ENCODE assay signal across 22 cellular contexts in genomic region chr10:31154996-31155395, GRCh38.
DNase-seq lines count a peak whose midpoint lies in the region; ATAC-seq and TF ChIP-seq lines count a peak whose summit lies in the region.
"Had no signal": no experiment of that assay in that cellular context is flagged by ENCODE, and none has a peak within 500 bp of the region (broad histone marks: within the 10 kb centered on the region; RNA-seq: fewer than 3 reads in every experiment).

No MANE protein-coding gene starts in this region.

- TF ChIP-seq POLR2A in IMR-90 (IDR thresholded peaks at IDR 0.05; ENCODE audit: low read depth, low read length): no peak

- BruUV-seq in IMR-90 (replicated peaks; lab: Mats Ljungman, UMichigan): no TSS peak

- H3K4me3 ChIP-seq in IMR-90 (ENCODE audit: insufficient read depth, low read depth, low read length) (no peak overlapping the region), hepatocyte (no peak overlapping the region)
- H3K4me3 ChIP-seq: A549; BLaER1 treated with 17β-estradiol and CSF1 and Interleukin-3, amounts not matched to agents 10 nM and 100 nM; GM23248 had no signal

- no peak overlapping the region for H3K14ac ChIP-seq in IMR-90 (replicated peaks; ENCODE audit: low read depth, low read length)

- H3K4me2 ChIP-seq in IMR-90 (ENCODE audit: low read depth, low read length): no peak overlapping the region
- H3K4me2 ChIP-seq in hepatocyte: no peak overlapping the region
- H3K4me2 ChIP-seq: A549; BLaER1 treated with 17β-estradiol and CSF1 and Interleukin-3, amounts not matched to agents 10 nM and 100 nM had no signal

- dilution Hi-C loops in IMR-90 (cut with HindIII; ENCODE audit: low sequenced_read_pairs, unreplicated experiment): no loop called here

- peak; percentile 48 for ATAC-seq in CD4-positive, alpha-beta T cell (ENCODE audit: poor library complexity)
- ATAC-seq in IMR-90 (ENCODE audit: low read depth): no peak
- no peak for ATAC-seq in GM18867 (IDR thresholded peaks at IDR 0.05; ENCODE audit: unreplicated experiment)
- ATAC-seq: A549 had no signal

- no peak overlapping the region for H4K5ac ChIP-seq in IMR-90 (ENCODE audit: low read depth, low read length)

- H3K4me1 Mint-ChIP-seq in CD4-positive, alpha-beta T cell (ENCODE audit: low read depth): peaks cover 18% of the 10 kb centered on the region
- H3K4me1 Mint-ChIP-seq: CD14-positive monocyte; CD4-positive, alpha-beta memory T cell had no signal

- WGBS in IMR-90 (ENCODE audit: extremely low coverage in 2 of 2, insufficient read length in 1 of 2), 2 experiments: no CpG with 5 or more reads among the region's 3 CpGs
- 54% methylated on average over 3 of the region's 3 CpGs for WGBS in hepatocyte (ENCODE audit: low lambda C conversion rate, missing lambda C conversion rate)

- H3K9me3 ChIP-seq in CD4-positive, alpha-beta T cell (ENCODE audit: control insufficient read depth, low read length): no peaks in the 10 kb centered on the region
- H3K9me3 ChIP-seq in IMR-90 (ENCODE audit: control insufficient read depth, insufficient read depth, low read length): no peaks in the 10 kb centered on the region
- H3K9me3 ChIP-seq in hepatocyte (ENCODE audit: low read depth): no peaks in the 10 kb centered on the region
- H3K9me3 ChIP-seq: BE2C; BLaER1 treated with 17β-estradiol and CSF1 and Interleukin-3, amounts not matched to agents 10 nM and 100 nM had no signal

- H3K27me3 Mint-ChIP-seq in CD4-positive, alpha-beta T cell: no peaks in the 10 kb centered on the region
- H3K27me3 Mint-ChIP-seq: CD4-positive, alpha-beta memory T cell had no signal

- H3K9me3 Mint-ChIP-seq in CD4-positive, alpha-beta T cell: peaks cover 2% of the 10 kb centered on the region
- H3K9me3 Mint-ChIP-seq: CD4-positive, alpha-beta memory T cell had no signal

- POLR2A ChIA-PET in CD4-positive, alpha-beta T cell (lab: Charles Lee): interaction anchor here (0.9 kb wide), 1 partner anchor 10 kb away, joined by 3 read pairs; no protein-coding TSS in a partner anchor
- POLR2A ChIA-PET in IMR-90 (lab: Charles Lee; ENCODE audit: unreplicated experiment): no interaction called here

- H4K20me1 ChIP-seq in IMR-90 (ENCODE audit: insufficient read depth, low read length) (no peaks in the 10 kb centered on the region), hepatocyte (ENCODE audit: insufficient read depth, poor library complexity, severe bottlenecking) (no peaks in the 10 kb centered on the region)
- H4K20me1 ChIP-seq: BLaER1 treated with 17β-estradiol and CSF1 and Interleukin-3, amounts not matched to agents 10 nM and 100 nM had no signal

- peaks cover 7% of the 10 kb centered on the region for H3K4me1 ChIP-seq in IMR-90 (ENCODE audit: control insufficient read depth, insufficient read depth, low read length)
- no peaks in the 10 kb centered on the region for H3K4me1 ChIP-seq in hepatocyte (ENCODE audit: insufficient read depth)

- H3K27ac Mint-ChIP-seq in CD4-positive, alpha-beta T cell: no peak overlapping the region
- H3K27ac Mint-ChIP-seq: CD14-positive monocyte; CD4-positive, alpha-beta memory T cell had no signal

- DNase-seq in NCI-H2029 (lab: John Stamatoyannopoulos, UW) (peak; percentile 8), NCI-H2029 treated with DMSO at 0.1 percent for 48 hours (lab: John Stamatoyannopoulos, UW) (no peak), IMR-90 (no peak), hepatocyte (ENCODE audit: low spot score) (no peak), DMS53 (lab: John Stamatoyannopoulos, UW) (no peak)
- DNase-seq in CD4-positive, alpha-beta T cell: no peak
- DNase-seq in activated CD4-positive, CD25-positive, alpha-beta regulatory T cell (lab: John Stamatoyannopoulos, UW): no peak
- DNase-seq: 8988T; ACHN; AML-193; BE2C; Calu3; CD4-positive, alpha-beta memory T cell; COR-L47; DMS79 treated with DMSO at 0.1 percent for 48 hours; GM23248; H7; HCEC 1CT had no signal

- no peak overlapping the region for H2AK5ac ChIP-seq in IMR-90 (ENCODE audit: low read depth, low read length)

- no peak overlapping the region for H2BK20ac ChIP-seq in IMR-90 (ENCODE audit: low read depth, low read length)

- H3K36me3 ChIP-seq in IMR-90 (ENCODE audit: control insufficient read depth, insufficient read depth, low read length) (no peaks in the 10 kb centered on the region), hepatocyte (replicated peaks; ENCODE audit: insufficient read depth, low read depth) (no peaks in the 10 kb centered on the region)
- H3K36me3 ChIP-seq: BE2C; BLaER1 treated with 17β-estradiol and CSF1 and Interleukin-3, amounts not matched to agents 10 nM and 100 nM had no signal

- H4K91ac ChIP-seq in IMR-90 (ENCODE audit: insufficient read depth, low read depth, low read length): no peak overlapping the region

- no peak overlapping the region for H3K27ac ChIP-seq in CD4-positive, alpha-beta T cell (ENCODE audit: low read depth, low read length)
- H3K27ac ChIP-seq in IMR-90 (ENCODE audit: insufficient read depth, low read length) (no peak overlapping the region), hepatocyte (peak overlapping the region; percentile 63)
- H3K27ac ChIP-seq: A549; BLaER1 treated with 17β-estradiol and CSF1 and Interleukin-3, amounts not matched to agents 10 nM and 100 nM; GM23248 had no signal

- H3K27me3 ChIP-seq in CD4-positive, alpha-beta T cell (ENCODE audit: control insufficient read depth, insufficient read depth, low read length): no peaks in the 10 kb centered on the region
- H3K27me3 ChIP-seq in IMR-90 (ENCODE audit: control insufficient read depth, insufficient read depth, low read length) (no peaks in the 10 kb centered on the region), hepatocyte (no peaks in the 10 kb centered on the region)
- H3K27me3 ChIP-seq: BE2C; BLaER1 treated with 17β-estradiol and CSF1 and Interleukin-3, amounts not matched to agents 10 nM and 100 nM had no signal

- H2AFZ ChIP-seq in IMR-90 (replicated peaks; ENCODE audit: low read length, poor library complexity): no peak overlapping the region
- H2AFZ ChIP-seq in hepatocyte: no peak overlapping the region
- H2AFZ ChIP-seq: GM23248 had no signal

- no peak overlapping the region for H2AK9ac ChIP-seq in IMR-90 (replicated peaks; ENCODE audit: low read depth, low read length, poor library complexity)

- CTCF ChIA-PET in CD4-positive, alpha-beta T cell (lab: Charles Lee): no interaction called here
- CTCF ChIA-PET in IMR-90 (lab: Yijun Ruan, JAX): no interaction called here

- in situ Hi-C loops in IMR-90 (cut with MboI; ENCODE audit: low sequenced_read_pairs): no loop called here

- no peak overlapping the region for H3K23ac ChIP-seq in IMR-90 (ENCODE audit: low read depth, low read length)

- no peak overlapping the region for H3K4me3 Mint-ChIP-seq in CD4-positive, alpha-beta T cell
- H3K4me3 Mint-ChIP-seq: CD14-positive monocyte; CD4-positive, alpha-beta memory T cell had no signal

- no peak for TF ChIP-seq CTCF in CD4-positive, alpha-beta T cell (IDR thresholded peaks at IDR 0.05)
- no peak for TF ChIP-seq CTCF in IMR-90 (conservative IDR thresholded peaks at IDR 0.05; ENCODE audit: low read depth, low read length)
- TF ChIP-seq CTCF in hepatocyte (IDR thresholded peaks at IDR 0.05; ENCODE audit: poor library complexity): no peak

- H2BK15ac ChIP-seq in IMR-90 (ENCODE audit: low read depth, low read length): no peak overlapping the region

- H3K18ac ChIP-seq in IMR-90 (ENCODE audit: low read depth, low read length): no peak overlapping the region

- H3K36me3 Mint-ChIP-seq in CD4-positive, alpha-beta T cell (ENCODE audit: low read depth): no peaks in the 10 kb centered on the region
- H3K36me3 Mint-ChIP-seq: CD14-positive monocyte; CD4-positive, alpha-beta memory T cell had no signal

- no peak overlapping the region for H2BK5ac ChIP-seq in IMR-90 (ENCODE audit: low read depth, low read length, poor library complexity, severe bottlenecking)

- no peak overlapping the region for H3K4ac ChIP-seq in IMR-90 (ENCODE audit: low read depth, low read length)

- no peak for TF ChIP-seq RAD21 in IMR-90 (IDR thresholded peaks at IDR 0.05; ENCODE audit: low read length)

- H3K79me1 ChIP-seq in IMR-90 (ENCODE audit: low read depth in 1 of 2, low read length in 2 of 2): no peaks in the 10 kb centered on the region; a peak in 1 of 4 replicates

- H3K56ac ChIP-seq in IMR-90 (ENCODE audit: extremely low read depth, insufficient read depth, low read length): no peak overlapping the region

- H3K9me1 ChIP-seq in IMR-90 (ENCODE audit: insufficient read depth, low read length): peaks cover 6% of the 10 kb centered on the region; the same call in 1 of the 2 replicates

- no peak overlapping the region for H3K9ac ChIP-seq in IMR-90 (ENCODE audit: low read depth, low read length)
- H3K9ac ChIP-seq: BLaER1 treated with 17β-estradiol and CSF1 and Interleukin-3, amounts not matched to agents 10 nM and 100 nM; GM23248 had no signal

- no peaks in the 10 kb centered on the region for H3K79me2 ChIP-seq in hepatocyte

- no peaks in the 10 kb centered on the region for H3K9me2 ChIP-seq in hepatocyte (replicated peaks; ENCODE audit: insufficient read depth)

- H2BK120ac ChIP-seq in IMR-90 (ENCODE audit: low read depth, low read length): peak overlapping the region; percentile 36; the same call in 1 of the 2 replicates

- no peak overlapping the region for H4K8ac ChIP-seq in IMR-90 (ENCODE audit: low read depth in 2 of 2, low read length in 2 of 2)

- intact Hi-C loops in CD4-positive, alpha-beta T cell (cut with DNase I, micrococcal nuclease): no loop called here
- intact Hi-C loops in IMR-90 (cut with micrococcal nuclease): no loop called here

TF ChIP-seq in IMR-90, 13 proteins besides CTCF, POLR2A, EP300 and RAD21 (continues in another document):
- TF ChIP-seq RFX5 (IDR thresholded peaks at IDR 0.05; ENCODE audit: low read depth, low read length) (no peak), CHD1 (IDR thresholded peaks at IDR 0.05; ENCODE audit: low read depth, low read length) (no peak), NFE2L2 (IDR thresholded peaks at IDR 0.05; ENCODE audit: low read depth, low read length) (no peak), MXI1 (IDR thresholded peaks at IDR 0.05; ENCODE audit: borderline replicate concordance, low read depth, low read length) (no peak), ELK1 (IDR thresholded peaks at IDR 0.05; ENCODE audit: borderline replicate concordance, low read depth, low read length) (no peak), MAFK (IDR thresholded peaks at IDR 0.05; ENCODE audit: low read depth, low read length) (no peak)
